Comparison of ENCODE assay signal across 8 cellular contexts in genomic region chr15:73972984-73973682, GRCh38. TPM values are rescaled to one million over a fixed set of nuclear protein-coding genes. Genes with fewer than 3 reads are reported as not detected.
DNase-seq lines count a peak whose midpoint lies in the region; ATAC-seq, FAIRE-seq and TF ChIP-seq lines count a peak whose summit lies in the region.

No MANE protein-coding gene starts in this region.

- no peaks in the 10 kb centered on the region for H3K9me3 ChIP-seq in kidney (ENCODE audit: control insufficient read depth in 1 of 2, low read length in 2 of 2)

- H3K4me3 Mint-ChIP-seq in GM23338: peak overlapping the region; percentile 33; the same call in 1 of the 3 replicates

- peaks cover 15% of the 10 kb centered on the region for H3K4me1 Mint-ChIP-seq in GM23338

- no peaks in the 10 kb centered on the region for H3K9me2 ChIP-seq in GM23338 (ENCODE audit: insufficient read depth)

- H3K27ac ChIP-seq in GM23338 (ENCODE audit: low read depth) (no peak overlapping the region), kidney (ENCODE audit: low read depth in 2 of 2, low read length in 2 of 2) (no peak overlapping the region)

- H3K4me1 ChIP-seq in GM23338 (ENCODE audit: insufficient read depth) (peaks cover 15% of the 10 kb centered on the region), kidney (ENCODE audit: control insufficient read depth in 1 of 2, insufficient read depth in 1 of 2, low read depth in 1 of 2, low read length in 2 of 2) (peaks cover 4% of the 10 kb centered on the region in 2 donors)

- TF ChIP-seq CTCF in GM23338 (conservative IDR thresholded peaks at IDR 0.05; ENCODE audit: low read depth in 2 of 2): peak; percentile 74 to 97
- peak; percentile 96 for TF ChIP-seq CTCF in bronchial epithelial cell (IDR thresholded peaks at IDR 0.05; ENCODE audit: insufficient read depth, low read length, severe bottlenecking)
- TF ChIP-seq CTCF in kidney (IDR thresholded peaks at IDR 0.05; ENCODE audit: borderline replicate concordance, extremely low read depth, insufficient read depth): peak; percentile 95

- H3K27ac Mint-ChIP-seq in GM23338: no peak overlapping the region

- peak overlapping the region; percentile 100 for H2AFZ ChIP-seq in GM23338

- intact Hi-C loops in kidney (cut with DNase I): loop anchor here (5.0 kb wide), 1 partner anchor 349 kb away; no protein-coding TSS in a partner anchor

- H3K4me2 ChIP-seq in GM23338: peak overlapping the region; percentile 84

- peak; percentile 87 for DNase-seq in AG08396 (ENCODE audit: low spot score)
- DNase-seq in GM23338 (ENCODE audit: low spot score): peak; percentile 95
- DNase-seq in NCI-H2227 treated with DMSO at 0.1 percent for 48 hours (lab: John Stamatoyannopoulos, UW): peak; percentile 79
- DNase-seq in activated CD4-positive, CD25-positive, alpha-beta regulatory T cell (lab: John Stamatoyannopoulos, UW): peak; percentile 37 to 64 (median 55)
- DNase-seq in bronchial epithelial cell (ENCODE audit: low read depth): peak; percentile 68
- DNase-seq in kidney: peak; percentile 91
- DNase-seq in stimulated activated CD4-positive, alpha-beta T cell treated with anti-CD3 and anti-CD28 coated beads, Interleukin-15, amount 100 ng/mL, for 48 hours (ENCODE audit: low read depth in 2 of 2): peak; percentile 68 to 79

- H3K36me3 ChIP-seq in GM23338 (ENCODE audit: insufficient read depth): no peaks in the 10 kb centered on the region
- no peaks in the 10 kb centered on the region for H3K36me3 ChIP-seq in bronchial epithelial cell (ENCODE audit: control insufficient read depth, insufficient read depth, low read length)
- H3K36me3 ChIP-seq in kidney (ENCODE audit: control insufficient read depth in 1 of 2, insufficient read depth in 2 of 2, low read length in 2 of 2): no peaks in the 10 kb centered on the region

- H3K27me3 Mint-ChIP-seq in GM23338 (ENCODE audit: insufficient read depth, low read depth, poor library complexity): peaks cover 5% of the 10 kb centered on the region

- ATAC-seq in GM23338 (peak; percentile 94), HG03442 (IDR thresholded peaks at IDR 0.05; ENCODE audit: unreplicated experiment) (no peak)

- H4K20me1 ChIP-seq in GM23338 (replicated peaks; ENCODE audit: insufficient read depth): no peaks in the 10 kb centered on the region

- H3K4me3 ChIP-seq in GM23338: peak overlapping the region; percentile 49
- no peak overlapping the region for H3K4me3 ChIP-seq in bronchial epithelial cell (ENCODE audit: low read depth, low read length)
- no peak overlapping the region for H3K4me3 ChIP-seq in kidney (ENCODE audit: low read length in 2 of 2)

- FAIRE-seq in bronchial epithelial cell (lab: Jason Lieb, UNC) (no peak), kidney (lab: Jason Lieb, UNC) (no peak)

- H3K9ac ChIP-seq in kidney (ENCODE audit: low read length in 2 of 2): no peak overlapping the region

- no peaks in the 10 kb centered on the region; the same call in 2 of the 3 replicates for H3K36me3 Mint-ChIP-seq in GM23338 (ENCODE audit: low read depth)

- H3K79me2 ChIP-seq in GM23338 (replicated peaks; ENCODE audit: insufficient read depth): no peaks in the 10 kb centered on the region

- peaks cover 4% of the 10 kb centered on the region; the same call in 1 of the 3 replicates for H3K9me3 Mint-ChIP-seq in GM23338

- H3K27me3 ChIP-seq in GM23338 (ENCODE audit: insufficient read depth): peaks cover 3% of the 10 kb centered on the region; the same call in 1 of the 2 replicates
- no peaks in the 10 kb centered on the region for H3K27me3 ChIP-seq in bronchial epithelial cell (ENCODE audit: control insufficient read depth, insufficient read depth, low read length)

- no peaks in the 10 kb centered on the region for H3F3A ChIP-seq in GM23338 (replicated peaks; ENCODE audit: low read depth)

TF ChIP-seq in GM23338, 12 proteins besides CTCF, POLR2A, EP300 and RAD21:
- TF ChIP-seq ZNF462 (CRISPR knock-in tag; IDR thresholded peaks at IDR 0.05) (no peak), CREB1 (CRISPR knock-in tag; IDR thresholded peaks at IDR 0.05; ENCODE audit: low read depth) (0 out of 2 replicates have a peak, but pooled peaks have one; percentile 27)
TF ChIP-seq in GM23338: peak in this region for 1.

RNA-seq across cellular contexts. Expression of gene STOML1, which starts 19.0 kb away (rescaled TPM):
- total RNA-seq in GM23338 (2014; rRNA removed; shearing (Covaris generic)): 2.4 and 2.7 TPM in 2 replicates
- 1.5 and 2.3 TPM in 2 replicates for polyA plus RNA-seq in GM23338 (2016; fragmentation: Nextera tagmentation; extraction: Ambion mirVana)
- 8.6 and 9.5 TPM in 2 replicates for total RNA-seq in bronchial epithelial cell
- total RNA-seq in kidney: 22.2 TPM
- 15.0 TPM for polyA plus RNA-seq in kidney (ENCODE audit: insufficient read depth, low read depth, low replicate concordance)

RNA-seq across cellular contexts. Expression of gene PML, which starts 21.4 kb away (rescaled TPM):
- 73.1 and 85.3 TPM in 2 replicates for total RNA-seq in GM23338 (2014; rRNA removed; shearing (Covaris generic))
- polyA plus RNA-seq in GM23338 (2016; fragmentation: Nextera tagmentation; extraction: Ambion mirVana) (18.9 and 19.0 TPM in 2 replicates), kidney (ENCODE audit: insufficient read depth, low read depth, low replicate concordance) (19.6 TPM)
- total RNA-seq in bronchial epithelial cell (7.6 and 8.3 TPM in 2 replicates), kidney (82.9 TPM)

RNA-seq across cellular contexts. Expression of gene LOXL1, which starts 46.9 kb away (rescaled TPM):
- total RNA-seq in GM23338 (2014; rRNA removed; shearing (Covaris generic)): 6.8 and 10.8 TPM in 2 replicates
- polyA plus RNA-seq in GM23338 (2016; fragmentation: Nextera tagmentation; extraction: Ambion mirVana) (6.9 and 10.3 TPM in 2 replicates), kidney (ENCODE audit: insufficient read depth, low read depth, low replicate concordance) (35.1 TPM)
- total RNA-seq in bronchial epithelial cell (5.3 and 7.2 TPM in 2 replicates), kidney (33.2 TPM)
